8 cellular contexts compared by ENCODE assay signal in genomic region chr9:133742849-133743444, GRCh38. TPM values are rescaled to one million over a fixed set of nuclear protein-coding genes. Genes with fewer than 3 reads are reported as not detected.
DNase-seq lines count a peak whose midpoint lies in the region; ATAC-seq and TF ChIP-seq lines count a peak whose summit lies in the region.

No MANE protein-coding gene starts in this region.

- no peak overlapping the region for H3K27ac Mint-ChIP-seq in activated naive CD4-positive, alpha-beta T cell treated with anti-CD3 and anti-CD28 coated beads for 36 hours

- no peaks in the 10 kb centered on the region for H3K36me3 Mint-ChIP-seq in activated naive CD4-positive, alpha-beta T cell treated with anti-CD3 and anti-CD28 coated beads for 36 hours (ENCODE audit: low read depth)

- no peak overlapping the region for H4K12ac ChIP-seq in trophoblast cell (ENCODE audit: low read depth, low read length)

- BruUV-seq in A673 (replicated peaks; lab: Mats Ljungman, UMichigan), result no TSS peak

- H3K9me2 ChIP-seq in SK-N-SH, result no peaks in the 10 kb centered on the region

- peak; percentile 42 for ATAC-seq in GM18868 (IDR thresholded peaks at IDR 0.05; ENCODE audit: unreplicated experiment)
- ATAC-seq in upper lobe of right lung, result peak; percentile 86

- no peak overlapping the region for H4K91ac ChIP-seq in trophoblast cell (ENCODE audit: low read depth, low read length)

- peaks cover 2% of the 10 kb centered on the region for H3K4me1 Mint-ChIP-seq in activated naive CD4-positive, alpha-beta T cell treated with anti-CD3 and anti-CD28 coated beads for 36 hours (ENCODE audit: low read depth)

- peaks cover 2% of the 10 kb centered on the region for H3K27me3 Mint-ChIP-seq in activated naive CD4-positive, alpha-beta T cell treated with anti-CD3 and anti-CD28 coated beads for 36 hours (ENCODE audit: low read depth)

- POLR2A ChIA-PET in A673 (lab: Charles Lee; ENCODE audit: low non-redundant PET) (no interaction called here), SK-N-SH (lab: Yijun Ruan, JAX) (no interaction called here)

- H3F3A ChIP-seq in SK-N-SH (replicated peaks; ENCODE audit: insufficient read depth), result no peaks in the 10 kb centered on the region

- no peak overlapping the region for H2AK5ac ChIP-seq in trophoblast cell (ENCODE audit: low read length)

- H3K9me3 ChIP-seq in A673 (ENCODE audit: low read depth, low read length, poor library complexity, severe bottlenecking), result no peaks in the 10 kb centered on the region
- H3K9me3 ChIP-seq in SK-N-SH, result no peaks in the 10 kb centered on the region; the same call in 1 of the 2 replicates
- H3K9me3 ChIP-seq in trophoblast cell (ENCODE audit: insufficient read depth, low read depth, low read length), result no peaks in the 10 kb centered on the region
- no peaks in the 10 kb centered on the region for H3K9me3 ChIP-seq in upper lobe of right lung

- H3K27ac ChIP-seq in A673 (ENCODE audit: low read depth, low read length, poor library complexity, severe bottlenecking) (no peak overlapping the region), SK-N-SH (ENCODE audit: low read depth in 2 of 2, low read length in 1 of 2) (no peak overlapping the region), trophoblast cell (ENCODE audit: low read depth, low read length) (no peak overlapping the region), upper lobe of right lung (peak overlapping the region; percentile 0)

- no peak overlapping the region for H2BK5ac ChIP-seq in trophoblast cell (ENCODE audit: low read depth, low read length, poor library complexity)

- no peak overlapping the region for H3K4me3 Mint-ChIP-seq in activated naive CD4-positive, alpha-beta T cell treated with anti-CD3 and anti-CD28 coated beads for 36 hours

- H3K9me3 Mint-ChIP-seq in activated naive CD4-positive, alpha-beta T cell treated with anti-CD3 and anti-CD28 coated beads for 36 hours, result no peaks in the 10 kb centered on the region

- no peak overlapping the region for H3K23ac ChIP-seq in trophoblast cell (ENCODE audit: low read length)

- no peak overlapping the region for H2BK120ac ChIP-seq in trophoblast cell (ENCODE audit: insufficient read depth, low read length, poor library complexity)

- H3K18ac ChIP-seq in trophoblast cell (ENCODE audit: low read length), result no peak overlapping the region

- H3K27me3 ChIP-seq in A673 (replicated peaks; ENCODE audit: insufficient read depth, low read depth, low read length, poor library complexity) (peaks cover 14% of the 10 kb centered on the region), SK-N-SH (ENCODE audit: insufficient read depth) (no peaks in the 10 kb centered on the region), trophoblast cell (ENCODE audit: insufficient read depth, low read length) (no peaks in the 10 kb centered on the region), upper lobe of right lung (peaks cover 5% of the 10 kb centered on the region)

- H3K4me3 ChIP-seq in A673 (ENCODE audit: low read depth, low read length, poor library complexity, severe bottlenecking), result no peak overlapping the region
- H3K4me3 ChIP-seq in SK-N-SH (ENCODE audit: low read depth in 2 of 2, low read length in 1 of 2), result no peak overlapping the region; a peak in 1 of 4 replicates
- H3K4me3 ChIP-seq in trophoblast cell (ENCODE audit: low read depth, low read length), result no peak overlapping the region
- H3K4me3 ChIP-seq in upper lobe of right lung, result no peak overlapping the region

- H4K20me1 ChIP-seq in SK-N-SH (ENCODE audit: insufficient read depth), result no peaks in the 10 kb centered on the region

- DNase-seq in A673 (ENCODE audit: low spot score) (peak; percentile 82), NAMALWA (ENCODE audit: low spot score) (peak; percentile 88), SK-N-SH (peak; percentile 95), glomerular visceral epithelial cell (ENCODE audit: extremely low spot score) (peak; percentile 67), trophoblast cell (peak; percentile 60 to 85), upper lobe of right lung (peak; percentile 84)
- DNase-seq in activated naive CD4-positive, alpha-beta T cell treated with anti-CD3 and anti-CD28 coated beads for 36 hours, result peak; percentile 83

- CTCF ChIA-PET in A673 (lab: Charles Lee), result interaction anchor here (0.5 to 1.3 kb wide), 7 partner anchors 10 to 251 kb away, joined by 3 to 7 read pairs (median 3); no protein-coding TSS in a partner anchor
- CTCF ChIA-PET in SK-N-SH (lab: Yijun Ruan, JAX), result interaction anchor here (0.6 to 2.6 kb wide), 57 partner anchors 10 to 380 kb away, joined by 3 to 52 read pairs (median 3); partner anchors contain the start of gene ADAMTSL2
- CTCF ChIA-PET in activated naive CD4-positive, alpha-beta T cell treated with anti-CD3 and anti-CD28 coated beads for 36 hours (lab: Charles Lee), result interaction anchor here (0.6 to 2.8 kb wide), 29 partner anchors 8 to 345 kb away, joined by 3 to 15 read pairs (median 3); no protein-coding TSS in a partner anchor

- intact Hi-C loops in A673 (cut with micrococcal nuclease; ENCODE audit: unreplicated experiment) (no loop called here), upper lobe of right lung (cut with DNase I) (no loop called here)
- intact Hi-C loops in activated naive CD4-positive, alpha-beta T cell treated with anti-CD3 and anti-CD28 coated beads for 36 hours (cut with micrococcal nuclease), result loop anchor here (1.0 kb wide), 1 partner anchor 251 kb away; no protein-coding TSS in a partner anchor

- no peak overlapping the region for H3K4ac ChIP-seq in trophoblast cell (ENCODE audit: low read depth, low read length)

- TF ChIP-seq RAD21 in SK-N-SH (IDR thresholded peaks at IDR 0.05; ENCODE audit: low read length), result peak; percentile 75

- H3K79me2 ChIP-seq in SK-N-SH (ENCODE audit: insufficient read depth) (no peaks in the 10 kb centered on the region), trophoblast cell (ENCODE audit: control insufficient read depth, insufficient read depth, low read length, poor library complexity) (no peaks in the 10 kb centered on the region)

- no peak overlapping the region for H4K8ac ChIP-seq in trophoblast cell (ENCODE audit: low read depth, low read length)

- no peaks in the 10 kb centered on the region for H3K79me1 ChIP-seq in trophoblast cell (ENCODE audit: low read length)

- H3K14ac ChIP-seq in trophoblast cell (ENCODE audit: low read length), result no peak overlapping the region

- TF ChIP-seq CTCF in A673 (conservative IDR thresholded peaks at IDR 0.05; ENCODE audit: low read depth, low read length), result peak; percentile 98
- TF ChIP-seq CTCF in SK-N-SH (IDR thresholded peaks at IDR 0.05), result peak; percentile 92
- TF ChIP-seq CTCF in upper lobe of right lung (IDR thresholded peaks at IDR 0.05), result peak; percentile 100

- no peak overlapping the region for H3K4me2 ChIP-seq in SK-N-SH
- H3K4me2 ChIP-seq in trophoblast cell (ENCODE audit: low read length), result no peak overlapping the region

- TF ChIP-seq EP300 in SK-N-SH (IDR thresholded peaks at IDR 0.05; ENCODE audit: borderline replicate concordance in 1 of 2, low read depth in 1 of 2, low read length in 1 of 2), result no peak

- H3K9ac ChIP-seq in SK-N-SH, result no peak overlapping the region
- no peak overlapping the region for H3K9ac ChIP-seq in trophoblast cell (ENCODE audit: low read length)

- 47% methylated on average over 2 of the region's 8 CpGs for WGBS in SK-N-SH (ENCODE audit: low lambda C conversion rate)
- WGBS in trophoblast cell (ENCODE audit: extremely low coverage, insufficient coverage, insufficient read length), result no CpG with 5 or more reads among the region's 8 CpGs

- H3K36me3 ChIP-seq in A673 (ENCODE audit: insufficient read depth, low read length, poor library complexity, severe bottlenecking) (no peaks in the 10 kb centered on the region), SK-N-SH (replicated peaks in 1 of 2; ENCODE audit: control insufficient read depth in 1 of 2, insufficient read depth in 2 of 2, low read length in 1 of 2) (no peaks in the 10 kb centered on the region), trophoblast cell (ENCODE audit: control insufficient read depth in 1 of 2, insufficient read depth in 2 of 2, low read length in 2 of 2) (no peaks in the 10 kb centered on the region), upper lobe of right lung (no peaks in the 10 kb centered on the region)

- H2AFZ ChIP-seq in SK-N-SH (ENCODE audit: low read depth) (no peak overlapping the region), trophoblast cell (ENCODE audit: insufficient read depth, low read length, poor library complexity) (no peak overlapping the region)

- H3K4me1 ChIP-seq in A673 (ENCODE audit: insufficient read depth, low read length, poor library complexity, severe bottlenecking) (peaks cover 3% of the 10 kb centered on the region), SK-N-SH (ENCODE audit: control insufficient read depth in 1 of 2, insufficient read depth in 2 of 2, low read depth in 1 of 2, low read length in 1 of 2) (peaks cover 3 to 21% of the 10 kb centered on the region in 2 experiments; a peak in 1 of 4 replicates), trophoblast cell (ENCODE audit: control insufficient read depth in 1 of 2, insufficient read depth in 2 of 2, low read length in 2 of 2) (peaks cover 0 to 8% of the 10 kb centered on the region in 2 experiments), upper lobe of right lung (peaks cover 5% of the 10 kb centered on the region)

- no peak overlapping the region for H2BK12ac ChIP-seq in trophoblast cell (ENCODE audit: low read length)

TF ChIP-seq in SK-N-SH, 30 proteins besides CTCF, POLR2A, EP300 and RAD21:
- TF ChIP-seq SMC3 (IDR thresholded peaks at IDR 0.05; ENCODE audit: low read depth, low read length), result peak; percentile 47
- TF ChIP-seq MXI1 (IDR thresholded peaks at IDR 0.05; ENCODE audit: low read depth, low read length), result peak; percentile 48; the same call in 1 of the 2 replicates
- TF ChIP-seq MAX (IDR thresholded peaks at IDR 0.05; ENCODE audit: low read depth), result no peak
- TF ChIP-seq NFIC (IDR thresholded peaks at IDR 0.05; ENCODE audit: borderline replicate concordance), result no peak
- TF ChIP-seq RCOR1 (IDR thresholded peaks at IDR 0.05; ENCODE audit: low read length), result peak; percentile 41; the same call in 1 of the 2 replicates
- TF ChIP-seq CHD2 (IDR thresholded peaks at IDR 0.05; ENCODE audit: low read length, partially characterized antibody), result peak; percentile 44

RNA-seq across cellular contexts. Expression of gene SARDH, which starts 4.8 kb away (rescaled TPM):
- total RNA-seq in A673 (2021), result 0.37 and 1.0 TPM in 2 replicates
- 2.9 and 5.9 TPM in 2 replicates for polyA plus RNA-seq in SK-N-SH (2012; rRNA removed)
- polyA plus RNA-seq in SK-N-SH (2012; cell fraction: cytosol; rRNA removed), result 1.6 and 3.0 TPM in 2 replicates
- polyA plus RNA-seq in SK-N-SH (2012; cell fraction: nucleus; rRNA removed), result 9.9 and 14.3 TPM in 2 replicates
- total RNA-seq in activated naive CD4-positive, alpha-beta T cell treated with anti-CD3 and anti-CD28 coated beads for 36 hours, result 1 to 10 TPM; 7.7 TPM
- 0.88 and 0.90 TPM in 2 replicates for polyA plus RNA-seq in trophoblast cell (2013)
- 6.8 TPM for total RNA-seq in upper lobe of right lung
